In the genomic region with DNA sequence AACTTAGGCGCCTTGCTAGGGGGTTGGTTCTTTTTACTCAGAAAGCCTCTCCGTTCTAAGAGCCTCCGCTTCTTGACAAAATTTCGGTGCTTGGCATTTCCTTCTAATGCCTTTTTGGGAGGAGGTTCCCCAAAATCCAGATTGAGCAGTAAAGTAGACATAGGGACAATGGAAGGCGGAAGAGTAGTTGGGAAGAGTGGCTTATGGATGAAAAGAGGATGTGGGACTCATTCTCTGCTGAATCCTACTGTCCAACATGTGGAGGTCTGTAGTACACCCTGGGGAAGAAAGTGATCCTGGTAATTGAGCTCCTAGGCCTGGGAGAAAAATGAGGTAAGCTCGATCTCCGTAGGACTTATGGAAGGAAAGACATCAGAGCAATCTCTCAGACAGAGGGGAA, we compare ENCODE assay signal across 8 cellular contexts. TPM values are rescaled to one million over a fixed set of nuclear protein-coding genes. Genes with fewer than 3 reads are reported as not detected.
A peak's percentile ranks its signal among the peaks of the same experiment; 100 is the strongest.
DNase-seq lines count a peak whose midpoint lies in the region; ATAC-seq and TF ChIP-seq lines count a peak whose summit lies in the region.

No MANE protein-coding gene starts in this region.

- no peak for TF ChIP-seq EP300 in esophagus muscularis mucosa (IDR thresholded peaks at IDR 0.05)

- peaks cover 21% of the 10 kb centered on the region for H3K36me3 ChIP-seq in CD8-positive, alpha-beta memory T cell (ENCODE audit: insufficient read depth, low read length)
- H3K36me3 ChIP-seq in OCI-LY3 (replicated peaks; ENCODE audit: low read depth, low read length) (peaks cover 39% of the 10 kb centered on the region), esophagus muscularis mucosa (peaks cover 25 to 46% (median 30%) of the 10 kb centered on the region in 4 donors), parathyroid adenoma (ENCODE audit: control insufficient read depth, insufficient read depth, low read length) (no peaks in the 10 kb centered on the region)

- peak overlapping the region; percentile 80 for H3K4me3 ChIP-seq in CD8-positive, alpha-beta memory T cell (ENCODE audit: low read length)
- peak overlapping the region; percentile 82 for H3K4me3 ChIP-seq in OCI-LY3 (ENCODE audit: low read length)
- peak overlapping the region; percentile 70 to 79 (median 74) for H3K4me3 ChIP-seq in esophagus muscularis mucosa
- peak overlapping the region; percentile 68 for H3K4me3 ChIP-seq in parathyroid adenoma (ENCODE audit: low read depth, low read length)

- peaks cover 9 to 42% (median 13%) of the 10 kb centered on the region in 3 donors for H3K36me3 Mint-ChIP-seq in CD8-positive, alpha-beta memory T cell

- H3K9me3 ChIP-seq in CD8-positive, alpha-beta memory T cell (ENCODE audit: low read length), result no peaks in the 10 kb centered on the region
- H3K9me3 ChIP-seq in OCI-LY3 (ENCODE audit: insufficient read depth, low read length) (no peaks in the 10 kb centered on the region), esophagus muscularis mucosa (no peaks in the 10 kb centered on the region), parathyroid adenoma (ENCODE audit: control insufficient read depth, low read length) (no peaks in the 10 kb centered on the region)

- H3K27ac ChIP-seq in CD8-positive, alpha-beta memory T cell (ENCODE audit: low read depth, low read length), result peak overlapping the region; percentile 98
- H3K27ac ChIP-seq in OCI-LY3 (ENCODE audit: low read length) (peak overlapping the region; percentile 72), esophagus muscularis mucosa (replicated peaks in 1 of 4) (peak overlapping the region; percentile 93 to 98 (median 94)), parathyroid adenoma (no peak overlapping the region)

- H3K79me2 ChIP-seq in OCI-LY3 (ENCODE audit: low read length) (peaks cover 78% of the 10 kb centered on the region), parathyroid adenoma (peaks cover 14% of the 10 kb centered on the region)

- POLR2A ChIA-PET in CD8-positive, alpha-beta memory T cell (lab: Charles Lee), result interaction anchor here (0.8 to 4.2 kb wide), 7 partner anchors 13 to 133 kb away, joined by 3 to 45 read pairs (median 9); a partner anchor contains a TSS

- TF ChIP-seq CTCF in OCI-LY3 (IDR thresholded peaks at IDR 0.05; ENCODE audit: low read depth, low read length) (no peak), esophagus muscularis mucosa (IDR thresholded peaks at IDR 0.05) (no peak), parathyroid adenoma (IDR thresholded peaks at IDR 0.05) (no peak)

- H3K27me3 Mint-ChIP-seq in CD8-positive, alpha-beta memory T cell, result peaks cover 0 to 2% of the 10 kb centered on the region in 2 donors

- DNase-seq in CD8-positive, alpha-beta memory T cell, result no peak
- DNase-seq in esophagus muscularis mucosa (ENCODE audit: extremely low spot score) (no peak), NCI-H2029 (lab: John Stamatoyannopoulos, UW) (no peak), AML-193 (lab: John Stamatoyannopoulos, UW) (no peak)

- ATAC-seq in HG03439 (IDR thresholded peaks at IDR 0.05; ENCODE audit: unreplicated experiment) (no peak), GM18858 (IDR thresholded peaks at IDR 0.05; ENCODE audit: unreplicated experiment) (no peak)

- no peak for TF ChIP-seq POLR2A in esophagus muscularis mucosa (IDR thresholded peaks at IDR 0.05; ENCODE audit: low read depth)

- 54% methylated on average over 7 of the region's 7 CpGs for WGBS in esophagus muscularis mucosa

- intact Hi-C loops in esophagus muscularis mucosa (cut with DNase I), result no loop called here

- no peaks in the 10 kb centered on the region for H3K27me3 ChIP-seq in CD8-positive, alpha-beta memory T cell (ENCODE audit: insufficient read depth, low read length, poor library complexity, severe bottlenecking)
- H3K27me3 ChIP-seq in OCI-LY3 (ENCODE audit: low read depth, low read length) (no peaks in the 10 kb centered on the region), esophagus muscularis mucosa (no peaks in the 10 kb centered on the region), parathyroid adenoma (ENCODE audit: control insufficient read depth, insufficient read depth, low read length) (no peaks in the 10 kb centered on the region)

- H3K9ac ChIP-seq in OCI-LY3 (ENCODE audit: low read length) (peak overlapping the region; percentile 96), parathyroid adenoma (no peak overlapping the region)

- peaks cover 39% of the 10 kb centered on the region for H3K4me1 ChIP-seq in CD8-positive, alpha-beta memory T cell (ENCODE audit: insufficient read depth, low read length)
- H3K4me1 ChIP-seq in OCI-LY3 (ENCODE audit: low read length), result peaks cover 25% of the 10 kb centered on the region
- H3K4me1 ChIP-seq in esophagus muscularis mucosa, result peaks cover 41 to 63% (median 60%) of the 10 kb centered on the region in 4 donors
- H3K4me1 ChIP-seq in parathyroid adenoma, result no peaks in the 10 kb centered on the region

- CTCF ChIA-PET in CD8-positive, alpha-beta memory T cell (lab: Charles Lee), result interaction anchor here (0.6 to 6.5 kb wide), 18 partner anchors 13 to 162 kb away, joined by 3 to 183 read pairs (median 14); a partner anchor contains a TSS

- no peak overlapping the region for H3K4me3 Mint-ChIP-seq in CD8-positive, alpha-beta memory T cell

- peaks cover 36% of the 10 kb centered on the region for H4K20me1 ChIP-seq in OCI-LY3 (ENCODE audit: insufficient read depth, low read length)

- peak overlapping the region; percentile 95 for H3K4me2 ChIP-seq in OCI-LY3 (ENCODE audit: low read length)
- H3K4me2 ChIP-seq in parathyroid adenoma (ENCODE audit: low read length), result peak overlapping the region; percentile 69

- H3K4me1 Mint-ChIP-seq in CD8-positive, alpha-beta memory T cell, result peaks cover 31 to 33% (median 32%) of the 10 kb centered on the region in 3 donors

- H2AFZ ChIP-seq in OCI-LY3 (ENCODE audit: low read depth, low read length) (no peak overlapping the region), parathyroid adenoma (no peak overlapping the region)

- H3K27ac Mint-ChIP-seq in CD8-positive, alpha-beta memory T cell, result peak overlapping the region in 4 of 8 donors; percentile 99 to 100 (median 99)

- no peaks in the 10 kb centered on the region for H3K9me3 Mint-ChIP-seq in CD8-positive, alpha-beta memory T cell

RNA-seq across cellular contexts. Expression of a gene that starts 0.8 kb away (rescaled TPM):
- total RNA-seq in CD8-positive, alpha-beta memory T cell, result 10 to 100 TPM; 29.6 to 29.7 TPM
- polyA plus RNA-seq in CD8-positive, alpha-beta memory T cell, result 4.2 TPM
- total RNA-seq in esophagus muscularis mucosa, result 10 to 100 TPM; 16.2 to 32.3 (median 18.0) TPM

RNA-seq across cellular contexts. Expression of a gene that starts 1.1 kb away (rescaled TPM):
- 10 to 100 TPM; 69.4 to 75.9 TPM for total RNA-seq in CD8-positive, alpha-beta memory T cell
- polyA plus RNA-seq in CD8-positive, alpha-beta memory T cell, result 25.0 TPM
- 10 to 100 TPM; 16.2 to 20.0 (median 19.0) TPM for total RNA-seq in esophagus muscularis mucosa

RNA-seq across cellular contexts. Expression of a gene that starts 13.4 kb away (rescaled TPM):
- 100 to 1,000 TPM; 122 to 131 TPM for total RNA-seq in CD8-positive, alpha-beta memory T cell
- 92.2 TPM for polyA plus RNA-seq in CD8-positive, alpha-beta memory T cell
- total RNA-seq in esophagus muscularis mucosa, result 10 to 100 TPM; 43.5 to 67.4 (median 62.4) TPM

RNA-seq across cellular contexts. Expression of a gene that starts 22.1 kb away (rescaled TPM):
- under 1 TPM; 0.66 to 0.71 TPM for total RNA-seq in CD8-positive, alpha-beta memory T cell
- not detected for polyA plus RNA-seq in CD8-positive, alpha-beta memory T cell
- total RNA-seq in esophagus muscularis mucosa, result 1 to 10 TPM; 1.2 to 6.4 (median 2.7) TPM

RNA-seq across cellular contexts. Expression of a gene that starts 24.0 kb away (rescaled TPM):
- total RNA-seq in CD8-positive, alpha-beta memory T cell, result 100 to 1,000 TPM; 297 to 299 TPM
- 46.0 TPM for polyA plus RNA-seq in CD8-positive, alpha-beta memory T cell
- 100 to 1,000 TPM; 124 to 239 (median 167) TPM for total RNA-seq in esophagus muscularis mucosa
